ENCODE assay signal across 18 cellular contexts in genomic region chr15:83855956-83856355, GRCh38.
"Had no signal": no experiment of that assay in that cellular context is flagged by ENCODE, and none has a peak within 500 bp of the region (broad histone marks: within the 10 kb centered on the region; RNA-seq: fewer than 3 reads in every experiment).

No MANE protein-coding gene starts in this region.

- H3K4me3 Mint-ChIP-seq: activated naive CD8-positive, alpha-beta T cell treated with anti-CD3 and anti-CD28 coated beads, Interleukin-2, amount 10 ng/mL, durations not matched to agents 7 days and 5 days; activated T-cell treated with anti-CD3 and anti-CD28 coated beads, Interleukin-2, amount 50 U/mL, for 24 hours; activated T-helper 17 cell treated with anti-CD3 and anti-CD28 coated beads, Interleukin-2, amount 50 U/mL, for 72 hours; naive thymus-derived CD4-positive, alpha-beta T cell; neural progenitor cell had no signal

- H3K9me3 Mint-ChIP-seq: activated naive CD8-positive, alpha-beta T cell treated with anti-CD3 and anti-CD28 coated beads, Interleukin-2, amount 10 ng/mL, durations not matched to agents 7 days and 5 days; activated T-cell treated with anti-CD3 and anti-CD28 coated beads, Interleukin-2, amount 50 U/mL, for 24 hours; activated T-helper 17 cell treated with anti-CD3 and anti-CD28 coated beads, Interleukin-2, amount 50 U/mL, for 72 hours had no signal

- H3K4me1 Mint-ChIP-seq: activated naive CD8-positive, alpha-beta T cell treated with anti-CD3 and anti-CD28 coated beads, Interleukin-2, amount 10 ng/mL, durations not matched to agents 7 days and 5 days; activated T-helper 17 cell treated with anti-CD3 and anti-CD28 coated beads, Interleukin-2, amount 50 U/mL, for 72 hours; naive thymus-derived CD4-positive, alpha-beta T cell; neural progenitor cell had no signal

- H3K9me3 ChIP-seq: thoracic aorta, upper lobe of right lung had no signal

- H3K36me3 ChIP-seq: neural progenitor cell, thoracic aorta, upper lobe of right lung had no signal

- ATAC-seq: activated T-helper 17 cell treated with anti-CD3 and anti-CD28 coated beads, Interleukin-2, amount 50 U/mL, for 72 hours; naive thymus-derived CD4-positive, alpha-beta T cell; upper lobe of right lung had no signal

- H3K27me3 ChIP-seq: neural progenitor cell, upper lobe of right lung had no signal

- H2AFZ ChIP-seq: neural progenitor cell had no signal

- H3K27ac Mint-ChIP-seq: activated naive CD8-positive, alpha-beta T cell treated with anti-CD3 and anti-CD28 coated beads, Interleukin-2, amount 10 ng/mL, durations not matched to agents 7 days and 5 days; activated T-cell treated with anti-CD3 and anti-CD28 coated beads, Interleukin-2, amount 50 U/mL, for 24 hours; activated T-helper 17 cell treated with anti-CD3 and anti-CD28 coated beads, Interleukin-2, amount 50 U/mL, for 72 hours; naive thymus-derived CD4-positive, alpha-beta T cell; neural progenitor cell had no signal

- H3K4me1 ChIP-seq: neural progenitor cell, upper lobe of right lung had no signal

- H3K4me3 ChIP-seq: neural progenitor cell, thoracic aorta, upper lobe of right lung had no signal

- H3K9ac ChIP-seq: neural progenitor cell had no signal

- H3K36me3 Mint-ChIP-seq: activated naive CD8-positive, alpha-beta T cell treated with anti-CD3 and anti-CD28 coated beads, Interleukin-2, amount 10 ng/mL, durations not matched to agents 7 days and 5 days; naive thymus-derived CD4-positive, alpha-beta T cell; neural progenitor cell had no signal

- H3K27ac ChIP-seq: neural progenitor cell, thoracic aorta, upper lobe of right lung had no signal

- DNase-seq: activated CD4-positive, alpha-beta T cell treated with anti-CD3 and anti-CD28 coated beads for 1 hour; activated CD8-positive, alpha-beta memory T cell treated with anti-CD3 and anti-CD28 coated beads for 24 hours; activated CD8-positive, alpha-beta memory T cell treated with anti-CD3 and anti-CD28 coated beads, Interleukin-2, amount 50 U/mL, for 4 hours; activated naive CD8-positive, alpha-beta T cell treated with anti-CD3 and anti-CD28 coated beads, Interleukin-2, amount 10 ng/mL, durations not matched to agents 7 days and 5 days; activated T-cell treated with anti-CD3 and anti-CD28 coated beads, Interleukin-2, amount 50 U/mL, for 24 hours; amniotic stem cell; cortex of kidney; foreskin melanocyte; hypothalamus; naive thymus-derived CD4-positive, alpha-beta T cell; retina; stimulated activated CD4-positive, alpha-beta T cell treated with anti-CD3 and anti-CD28 coated beads, Interleukin-2, amount 100 ng/mL, for 48 hours; stimulated activated naive CD4-positive, alpha-beta T cell; T-helper 1 cell; upper lobe of right lung had no signal
